8 cellular contexts compared by ENCODE assay signal in genomic region chr2:42494434-42495233, GRCh38. TPM values are rescaled to one million over a fixed set of nuclear protein-coding genes. Genes with fewer than 3 reads are reported as not detected.
DNase-seq lines count a peak whose midpoint lies in the region; ATAC-seq and TF ChIP-seq lines count a peak whose summit lies in the region.

No MANE protein-coding gene starts in this region.

- H3K4me1 ChIP-seq in BE2C, result no peaks in the 10 kb centered on the region
- H3K4me1 ChIP-seq in lung (ENCODE audit: control insufficient read depth in 2 of 2, insufficient read depth in 2 of 2, low read length in 2 of 2), result peaks cover 0 to 12% of the 10 kb centered on the region in 2 donors

- ATAC-seq in HG03565 (IDR thresholded peaks at IDR 0.05; ENCODE audit: unreplicated experiment) (peak; percentile 64), lung (ENCODE audit: insufficient read depth, low FRiP score) (peak; percentile 64)

- H3K36me3 ChIP-seq in BE2C (no peaks in the 10 kb centered on the region), lung (ENCODE audit: control insufficient read depth in 2 of 2, insufficient read depth in 2 of 2, low read length in 2 of 2) (no peaks in the 10 kb centered on the region)

- TF ChIP-seq CTCF in BE2C (IDR thresholded peaks at IDR 0.05; ENCODE audit: low read depth, low read length), result peak; percentile 97
- peak; percentile 82 for TF ChIP-seq CTCF in lung (IDR thresholded peaks at IDR 0.05; ENCODE audit: control extremely low read depth, extremely low read depth)

- WGBS in lung, 2 donors, result 1 to 2% methylated on average over 58 to 59 of the region's 59 CpGs

- H3K27me3 ChIP-seq in BE2C, result peaks cover 5% of the 10 kb centered on the region; the same call in 1 of the 2 replicates
- H3K27me3 ChIP-seq in lung (ENCODE audit: control insufficient read depth, insufficient read depth), result no peaks in the 10 kb centered on the region

- peak overlapping the region; percentile 78 for H3K4me3 ChIP-seq in BE2C (ENCODE audit: low read depth, low read length)
- H3K4me3 ChIP-seq in lung, result peak overlapping the region; percentile 43

- H3K27ac ChIP-seq in lung (ENCODE audit: low read depth in 1 of 2, low read length in 1 of 2), result peak overlapping the region in 1 of 2 donors; percentile 57

- no peaks in the 10 kb centered on the region for H3K9me3 ChIP-seq in BE2C
- peaks cover 0 to 7% of the 10 kb centered on the region in 2 donors for H3K9me3 ChIP-seq in lung (ENCODE audit: control insufficient read depth in 2 of 2, insufficient read depth in 1 of 2, low read length in 1 of 2)

- DNase-seq in BE2C (peak; percentile 77), GM19238 (ENCODE audit: insufficient read length, low spot score) (peak; percentile 61), NCI-H526 treated with DMSO at 0.1 percent for 48 hours (lab: John Stamatoyannopoulos, UW) (peak; percentile 99), lung (ENCODE audit: low spot score) (peak; percentile 74)
- peak; percentile 63 to 74 for DNase-seq in activated CD4-positive, alpha-beta T cell treated with anti-CD3 and anti-CD28 coated beads, Interleukin-2, amount 50 U/mL, for 4 hours
- DNase-seq in effector CD4-positive, alpha-beta T cell, result peak; percentile 52
- DNase-seq in stimulated activated CD4-positive, alpha-beta T cell treated with anti-CD3 and anti-CD28 coated beads, TNF-alpha, amount 100 ng/mL, for 4 hours (ENCODE audit: low read depth in 3 of 3), result peak; percentile 52 to 57 (median 53)

RNA-seq across cellular contexts. Expression of gene KCNG3, which starts 0.9 kb away (rescaled TPM):
- polyA plus RNA-seq in BE2C (2012; ENCODE audit: insufficient read depth, insufficient read length, low read depth), result not detected
- total RNA-seq in lung, result 1 to 10 TPM in 1 of 2 donors, under 1 TPM in 1; 0.48 to 2.8 TPM
- under 1 TPM; 0.06 to 0.10 TPM for polyA plus RNA-seq in lung
